ENCODE assay signal across 17 cellular contexts in genomic region chr4:78707268-78707667, GRCh38.
DNase-seq lines count a peak whose midpoint lies in the region; ATAC-seq and TF ChIP-seq lines count a peak whose summit lies in the region.
"Had no signal": no experiment of that assay in that cellular context is flagged by ENCODE, and none has a peak within 500 bp of the region (broad histone marks: within the 10 kb centered on the region; RNA-seq: fewer than 3 reads in every experiment).

No MANE protein-coding gene starts in this region.

- peak; percentile 88 for DNase-seq in OCI-M1 (lab: John Stamatoyannopoulos, UW)
- no peak for DNase-seq in omental fat pad (ENCODE audit: low spot score)
- DNase-seq in stimulated activated naive CD4-positive, alpha-beta T cell (lab: John Stamatoyannopoulos, UW): no peak
- no peak for DNase-seq in AG08395 (ENCODE audit: low spot score)
- no peak for DNase-seq in NCI-H82 treated with DMSO at 0.1 percent for 48 hours (lab: John Stamatoyannopoulos, UW; ENCODE audit: unreplicated experiment)
- no peak for DNase-seq in activated CD4-positive, alpha-beta T cell treated with anti-CD3 and anti-CD28 coated beads, Interleukin-2, amount 50 U/mL, for 4 hours
- DNase-seq: activated T-cell treated with anti-CD3 and anti-CD28 coated beads, Interleukin-2, amount 50 U/mL, for 1 hour; C1 segment of cervical spinal cord; foreskin keratinocyte; GF-D8; NCI-H1092; NCI-H446 treated with DMSO at 0.1 percent for 48 hours; SHP77; stimulated activated CD4-positive, alpha-beta T cell treated with anti-CD3 and anti-CD28 coated beads, Interleukin-4, amount 100 ng/mL, for 4 hours; stimulated activated naive CD8-positive, alpha-beta T cell treated with anti-CD3 and anti-CD28 coated beads, Interleukin-15, amount 100 ng/mL, for 72 hours had no signal

- TF ChIP-seq CTCF in omental fat pad (IDR thresholded peaks at IDR 0.05): no peak

- peak; percentile 46 for ATAC-seq in GM18868 (IDR thresholded peaks at IDR 0.05; ENCODE audit: unreplicated experiment)
- ATAC-seq in HG02678 (IDR thresholded peaks at IDR 0.05; ENCODE audit: unreplicated experiment): peak; percentile 34
- ATAC-seq in omental fat pad (ENCODE audit: low FRiP score): peak; percentile 37
- ATAC-seq: foreskin keratinocyte; stimulated activated naive CD8-positive, alpha-beta T cell treated with anti-CD3 and anti-CD28 coated beads, Interleukin-15, amount 100 ng/mL, for 72 hours had no signal
